ENCODE assay signal across 8 cellular contexts in the genomic region with DNA sequence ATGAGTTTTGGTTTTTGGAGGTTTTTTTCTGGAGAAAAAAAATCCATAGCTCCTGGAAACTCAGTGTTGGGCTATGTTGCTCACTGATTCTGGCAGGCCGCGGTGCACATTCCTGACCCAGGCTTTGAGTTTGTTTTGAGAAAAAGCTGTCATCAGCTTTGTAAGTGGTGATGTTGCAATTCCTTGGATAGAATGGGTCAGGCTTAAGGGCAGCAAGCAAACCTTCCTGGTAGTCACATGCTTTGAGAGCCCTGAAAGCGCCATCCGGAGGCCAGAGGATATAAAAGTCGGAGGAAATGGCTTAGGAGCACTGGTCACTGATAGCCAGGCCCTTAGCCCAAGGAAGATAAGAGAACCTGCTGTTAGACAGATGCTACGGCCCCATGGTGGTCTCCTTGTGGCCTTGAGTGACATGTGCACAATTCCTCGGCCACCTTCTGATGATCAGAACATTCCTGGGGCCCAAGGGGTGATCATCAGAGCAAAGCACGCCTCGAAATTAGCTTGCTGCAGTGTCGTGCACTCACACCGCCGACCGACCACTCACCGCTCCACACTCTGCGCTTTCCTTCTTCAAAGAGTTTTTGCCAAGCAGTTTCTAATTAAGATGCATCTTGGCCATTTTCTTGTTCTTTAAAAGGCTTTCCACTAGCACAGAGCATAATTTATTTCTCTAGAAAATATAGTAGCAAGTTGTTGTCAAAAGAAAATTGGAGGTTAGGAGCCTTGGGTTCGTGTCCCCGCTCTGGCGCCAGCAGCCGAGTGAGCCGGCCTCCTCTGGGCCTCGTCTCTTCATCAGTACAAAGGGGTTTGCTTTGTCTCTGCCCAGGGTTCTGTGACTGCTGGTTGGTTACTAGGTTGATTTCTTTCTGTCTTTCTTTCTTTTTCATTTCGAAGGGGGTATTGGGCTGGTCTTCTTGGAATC.
DNase-seq lines count a peak whose midpoint lies in the region; ATAC-seq and TF ChIP-seq lines count a peak whose summit lies in the region.

No MANE protein-coding gene starts in this region.

- no peaks in the 10 kb centered on the region for H3K27me3 ChIP-seq in esophagus squamous epithelium

- H3K27ac Mint-ChIP-seq in nephron, result peak overlapping the region; percentile 94 to 99 (median 97)

- H3K9me3 Mint-ChIP-seq in nephron, result no peaks in the 10 kb centered on the region

- 45 to 53% methylated on average over 22 of the region's 22 CpGs for WGBS in esophagus squamous epithelium, 2 donors

- H3K4me3 Mint-ChIP-seq in nephron, result peak overlapping the region in 2 of 3 experiments; percentile 15 to 35

- H3K36me3 Mint-ChIP-seq in nephron (ENCODE audit: low read depth), result no peaks in the 10 kb centered on the region

- H3K4me1 ChIP-seq in esophagus squamous epithelium, result peaks cover 14 to 77% (median 63%) of the 10 kb centered on the region in 3 donors

- TF ChIP-seq CTCF in esophagus squamous epithelium (IDR thresholded peaks at IDR 0.05) (peak in 2 of 6 experiments; percentile 15 to 24), nephron (IDR thresholded peaks at IDR 0.05; ENCODE audit: unreplicated experiment in 3 of 3) (peak in 2 of 3 experiments; percentile 5 to 12)

- intact Hi-C loops in esophagus squamous epithelium (cut with DNase I), result no loop called here

- peak; percentile 98 for DNase-seq in EH (ENCODE audit: low read depth)
- DNase-seq in NCI-H69 (lab: John Stamatoyannopoulos, UW), result peak; percentile 42
- no peak for DNase-seq in esophagus squamous epithelium (lab: John Stamatoyannopoulos, UW)
- DNase-seq in NCI-H187 (lab: John Stamatoyannopoulos, UW), result no peak

- no peaks in the 10 kb centered on the region for H3K27me3 Mint-ChIP-seq in nephron (ENCODE audit: low read depth)

- H3K4me1 Mint-ChIP-seq in nephron, result peaks cover 63% of the 10 kb centered on the region

- peak overlapping the region; percentile 63 to 94 (median 86) for H3K27ac ChIP-seq in esophagus squamous epithelium

- TF ChIP-seq POLR2A in esophagus squamous epithelium (IDR thresholded peaks at IDR 0.05), result no peak

- ATAC-seq in HG02884 (IDR thresholded peaks at IDR 0.05; ENCODE audit: unreplicated experiment) (no peak), HG02759 (IDR thresholded peaks at IDR 0.05; ENCODE audit: unreplicated experiment) (no peak), GM18520 (IDR thresholded peaks at IDR 0.05; ENCODE audit: unreplicated experiment) (no peak)

- no peaks in the 10 kb centered on the region for H3K9me3 ChIP-seq in esophagus squamous epithelium

- peak overlapping the region in 1 of 4 donors; percentile 22 for H3K4me3 ChIP-seq in esophagus squamous epithelium

- no peaks in the 10 kb centered on the region for H3K36me3 ChIP-seq in esophagus squamous epithelium

Comparison
In these comparisons a context has a peak if more than half of its experiments do, and no peak if none do; other contexts are left out.
1. DNase-seq: peak in EH (single experiment) and NCI-H69 (single experiment); none in esophagus squamous epithelium (single experiment) and NCI-H187 (0 of 2).